ENCODE assay signal across 7 cellular contexts in genomic region chr2:110401001-110401618, GRCh38.
A peak's percentile ranks its signal among the peaks of the same experiment; 100 is the strongest.
DNase-seq lines count a peak whose midpoint lies in the region; ATAC-seq and TF ChIP-seq lines count a peak whose summit lies in the region.
"Not testable (repeated sequence)": the region's sequence is repeated elsewhere in the genome, so short reads cannot be mapped to it uniquely, and the experiment has no call there.

No MANE protein-coding gene starts in this region.

- not testable (repeated sequence) for H3K27ac Mint-ChIP-seq in activated CD8-positive, alpha-beta T cell treated with anti-CD3 and anti-CD28 coated beads for 36 hours; effector memory CD8-positive, alpha-beta T cell; natural killer cell

- not testable (repeated sequence) for H3K9me3 ChIP-seq in right cardiac atrium (ENCODE audit: control insufficient read depth, low read length)

- CTCF ChIA-PET in activated CD8-positive, alpha-beta T cell treated with anti-CD3 and anti-CD28 coated beads for 36 hours (lab: Charles Lee), result not testable (repeated sequence)

- not testable (repeated sequence) for H3K4me3 ChIP-seq in right cardiac atrium (ENCODE audit: low read length)

- H3K4me3 Mint-ChIP-seq in activated CD8-positive, alpha-beta T cell treated with anti-CD3 and anti-CD28 coated beads for 36 hours; effector memory CD8-positive, alpha-beta T cell; natural killer cell: not testable (repeated sequence)

- not testable (repeated sequence) for H3K36me3 Mint-ChIP-seq in activated CD8-positive, alpha-beta T cell treated with anti-CD3 and anti-CD28 coated beads for 36 hours (ENCODE audit: low read depth); effector memory CD8-positive, alpha-beta T cell (ENCODE audit: insufficient read depth); natural killer cell

- H3K4me1 Mint-ChIP-seq in activated CD8-positive, alpha-beta T cell treated with anti-CD3 and anti-CD28 coated beads for 36 hours (ENCODE audit: low read depth); effector memory CD8-positive, alpha-beta T cell (ENCODE audit: low read depth in 2 of 2); natural killer cell: not testable (repeated sequence)

- H3K27me3 Mint-ChIP-seq in activated CD8-positive, alpha-beta T cell treated with anti-CD3 and anti-CD28 coated beads for 36 hours; effector memory CD8-positive, alpha-beta T cell; natural killer cell (ENCODE audit: low read depth in 2 of 2): not testable (repeated sequence)

- not testable (repeated sequence) for H3K9me3 Mint-ChIP-seq in activated CD8-positive, alpha-beta T cell treated with anti-CD3 and anti-CD28 coated beads for 36 hours; effector memory CD8-positive, alpha-beta T cell; natural killer cell

- H3K27ac ChIP-seq in right cardiac atrium (ENCODE audit: low read length), result not testable (repeated sequence)

- intact Hi-C loops in activated CD8-positive, alpha-beta T cell treated with anti-CD3 and anti-CD28 coated beads for 36 hours (cut with micrococcal nuclease); right cardiac atrium (cut with DNase I); natural killer cell (cut with micrococcal nuclease): not testable (repeated sequence)

- 20% methylated on average over 2 of the region's 18 CpGs for WGBS in right cardiac atrium

- not testable (repeated sequence) for H3K4me1 ChIP-seq in right cardiac atrium (ENCODE audit: control insufficient read depth, insufficient read depth, low read length)

- ATAC-seq in GM18867 (IDR thresholded peaks at IDR 0.05; ENCODE audit: unreplicated experiment), result peak; percentile 87
- peak; percentile 88 for ATAC-seq in HG02678 (IDR thresholded peaks at IDR 0.05; ENCODE audit: unreplicated experiment)
- peak; percentile 51 for ATAC-seq in HG03565 (IDR thresholded peaks at IDR 0.05; ENCODE audit: unreplicated experiment)
- peak; percentile 87 for ATAC-seq in activated CD8-positive, alpha-beta T cell treated with anti-CD3 and anti-CD28 coated beads for 36 hours
- ATAC-seq in effector memory CD8-positive, alpha-beta T cell (replicated peaks), result peak; percentile 60
- peak; percentile 75 to 85 for ATAC-seq in right cardiac atrium
- ATAC-seq in natural killer cell, result peak in 2 of 3 donors; percentile 70 to 89

- DNase-seq in activated CD8-positive, alpha-beta T cell treated with anti-CD3 and anti-CD28 coated beads for 36 hours; effector memory CD8-positive, alpha-beta T cell; right cardiac atrium; natural killer cell: not testable (repeated sequence)

- POLR2A ChIA-PET in activated CD8-positive, alpha-beta T cell treated with anti-CD3 and anti-CD28 coated beads for 36 hours (lab: Charles Lee), result not testable (repeated sequence)

- not testable (repeated sequence) for TF ChIP-seq CTCF in activated CD8-positive, alpha-beta T cell treated with anti-CD3 and anti-CD28 coated beads for 36 hours (IDR thresholded peaks at IDR 0.05); natural killer cell (IDR thresholded peaks at IDR 0.05)

- not testable (repeated sequence) for H3K27me3 ChIP-seq in right cardiac atrium (ENCODE audit: control insufficient read depth, insufficient read depth)
